20 cellular contexts compared by ENCODE assay signal in the genomic region with DNA sequence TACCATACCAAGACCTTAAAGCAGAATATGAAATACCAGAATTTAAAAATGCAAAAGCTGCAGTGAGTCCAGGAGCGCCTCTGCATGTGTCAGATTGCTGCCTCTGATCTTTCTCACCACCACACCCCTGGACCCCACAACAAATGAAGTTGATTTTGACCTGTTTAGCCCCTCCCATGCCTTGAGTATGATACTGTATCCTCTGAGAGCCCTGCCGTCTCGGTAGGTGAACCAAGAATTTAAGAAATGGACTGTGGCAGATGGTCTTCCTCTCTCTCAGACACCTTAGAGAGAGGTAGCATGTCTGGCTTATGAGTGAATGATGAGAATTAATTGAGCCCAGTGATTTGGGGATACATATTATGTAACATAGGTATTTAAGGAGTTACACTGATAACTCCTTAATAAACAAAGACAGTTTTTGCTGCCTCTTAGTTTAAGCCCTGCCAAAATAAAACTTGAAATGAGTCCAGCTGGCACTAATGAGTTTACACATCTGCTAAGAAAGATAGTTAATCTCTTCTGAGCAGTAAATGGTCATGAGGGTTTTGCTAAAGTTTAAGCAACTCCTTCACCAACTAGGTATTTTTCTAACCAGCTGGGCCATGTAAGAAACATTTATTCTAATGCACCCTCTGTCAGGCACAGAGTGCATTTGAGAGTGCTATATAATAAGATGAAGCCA. TPM values are rescaled to one million over a fixed set of nuclear protein-coding genes. Genes with fewer than 3 reads are reported as not detected.
"Had no signal": no experiment of that assay in that cellular context is flagged by ENCODE, and none has a peak within 500 bp of the region (broad histone marks: within the 10 kb centered on the region; RNA-seq: fewer than 3 reads in every experiment).

No MANE protein-coding gene starts in this region.

- DNase-seq: activated CD4-positive, alpha-beta T cell treated with anti-CD3 and anti-CD28 coated beads for 48 hours; activated CD8-positive, alpha-beta memory T cell treated with anti-CD3 and anti-CD28 coated beads, Interleukin-2, amount 50 U/mL, for 48 hours; activated CD8-positive, alpha-beta T cell treated with anti-CD3 and anti-CD28 coated beads, Interleukin-2, amount 10 ng/mL, durations not matched to agents 7 days and 5 days; activated naive CD4-positive, alpha-beta T cell; central memory CD4-positive, alpha-beta T cell; cortex of kidney; effector CD8-positive, alpha-beta T cell; foreskin keratinocyte; immature natural killer cell; mucosa of descending colon; natural killer cell; stimulated activated CD4-positive, alpha-beta T cell treated with anti-CD3 and anti-CD28 coated beads, Interleukin-4, amount 100 ng/mL, for 1 hour; stimulated activated CD8-positive, alpha-beta memory T cell treated with anti-CD3 and anti-CD28 coated beads, Interleukin-4, amount 100 ng/mL, for 48 hours; T-helper 1 cell; testis had no signal

- H3K27ac ChIP-seq: foreskin keratinocyte, testis, VCaP had no signal

- H3K9me3 ChIP-seq: mucosa of descending colon, testis had no signal

- H3K4me3 ChIP-seq: mucosa of descending colon, testis had no signal

- H3K4me1 ChIP-seq: foreskin keratinocyte had no signal

- ATAC-seq: activated CD8-positive, alpha-beta T cell treated with anti-CD3 and anti-CD28 coated beads, Interleukin-2, amount 10 ng/mL, durations not matched to agents 7 days and 5 days; foreskin keratinocyte; mucosa of descending colon; natural killer cell had no signal

- H3K27me3 ChIP-seq: foreskin keratinocyte, testis had no signal

RNA-seq across cellular contexts. Expression of a gene that starts 4.6 kb away (rescaled TPM):
- total RNA-seq: activated CD8-positive, alpha-beta T cell treated with anti-CD3 and anti-CD28 coated beads, Interleukin-2, amount 10 ng/mL, durations not matched to agents 7 days and 5 days; activated T-helper 1 cell treated with anti-CD3 and anti-CD28 coated beads, Interleukin-12 subunit alpha, Interleukin-12 subunit beta, Interleukin-2, Interleukin-4 antibody, amounts not matched to agents 30 ng/mL and 10 ng/mL and 1 ng/mL, durations not matched to agents 14 hours and 24 hours and 36 hours; natural killer cell had no signal
- polyA plus RNA-seq: immature natural killer cell had no signal

RNA-seq across cellular contexts. Expression of a gene that starts 11.3 kb away (rescaled TPM):
- total RNA-seq: activated CD8-positive, alpha-beta T cell treated with anti-CD3 and anti-CD28 coated beads, Interleukin-2, amount 10 ng/mL, durations not matched to agents 7 days and 5 days; activated T-helper 1 cell treated with anti-CD3 and anti-CD28 coated beads, Interleukin-12 subunit alpha, Interleukin-12 subunit beta, Interleukin-2, Interleukin-4 antibody, amounts not matched to agents 30 ng/mL and 10 ng/mL and 1 ng/mL, durations not matched to agents 14 hours and 24 hours and 36 hours; foreskin keratinocyte; lung microvascular endothelial cell; mucosa of descending colon; natural killer cell; osteocyte; testis had no signal
- polyA plus RNA-seq: adipose tissue, foreskin keratinocyte, immature natural killer cell had no signal

RNA-seq across cellular contexts. Expression of a gene that starts 26.4 kb away (rescaled TPM):
- total RNA-seq: activated CD8-positive, alpha-beta T cell treated with anti-CD3 and anti-CD28 coated beads, Interleukin-2, amount 10 ng/mL, durations not matched to agents 7 days and 5 days; activated T-helper 1 cell treated with anti-CD3 and anti-CD28 coated beads, Interleukin-12 subunit alpha, Interleukin-12 subunit beta, Interleukin-2, Interleukin-4 antibody, amounts not matched to agents 30 ng/mL and 10 ng/mL and 1 ng/mL, durations not matched to agents 14 hours and 24 hours and 36 hours had no signal
